ENCODE assay signal across 13 cellular contexts in the genomic region with DNA sequence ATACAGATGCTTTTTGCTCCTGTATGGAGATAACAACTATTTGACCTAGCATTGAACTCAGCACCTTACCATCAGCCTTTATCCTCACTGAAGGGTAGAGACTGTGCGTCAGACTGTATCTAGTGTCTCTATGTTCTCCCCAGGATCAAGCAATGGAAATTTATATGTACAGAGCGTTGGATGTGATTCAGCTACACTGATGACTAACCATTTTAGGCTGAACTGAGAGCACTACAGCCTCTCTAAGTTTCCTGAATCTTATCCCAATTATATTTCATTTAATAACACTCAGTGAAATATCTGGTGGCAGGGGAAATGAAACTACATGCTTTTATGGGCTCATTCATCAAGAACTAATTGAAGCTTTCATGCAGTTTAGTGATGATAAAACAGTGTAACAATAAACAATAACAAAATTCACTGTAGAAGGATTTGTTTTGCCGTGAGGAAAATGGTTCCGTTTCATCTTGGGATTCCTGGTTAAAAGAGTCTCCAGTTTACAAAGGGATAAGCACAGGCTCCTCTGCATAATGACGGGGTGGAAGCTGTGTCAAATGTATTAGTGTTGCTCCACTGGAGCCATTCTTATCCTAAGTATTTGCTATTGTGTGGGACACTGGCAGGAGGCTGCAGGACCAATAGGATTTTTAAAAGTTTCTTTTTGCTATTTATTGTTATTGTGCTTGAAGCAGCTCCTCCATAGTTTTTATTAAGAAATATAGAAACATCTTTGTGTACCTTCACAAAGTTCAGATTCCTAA.
A peak's percentile ranks its signal among the peaks of the same experiment; 100 is the strongest.
DNase-seq lines count a peak whose midpoint lies in the region; ATAC-seq and TF ChIP-seq lines count a peak whose summit lies in the region.
"Had no signal": no experiment of that assay in that cellular context is flagged by ENCODE, and none has a peak within 500 bp of the region (broad histone marks: within the 10 kb centered on the region; RNA-seq: fewer than 3 reads in every experiment).

No MANE protein-coding gene starts in this region.

- no peak overlapping the region for H3K4me3 Mint-ChIP-seq in immature natural killer cell
- H3K4me3 Mint-ChIP-seq: effector memory CD8-positive, alpha-beta T cell had no signal

- WGBS in smooth muscle cell (ENCODE audit: low lambda C conversion rate) = 46% methylated on average over 5 of the region's 5 CpGs

- H3K4me1 ChIP-seq in HUES6 (ENCODE audit: control insufficient read depth, insufficient read depth, low read length) (peaks cover 20% of the 10 kb centered on the region), smooth muscle cell (ENCODE audit: low read depth) (peaks cover 24% of the 10 kb centered on the region)
- H3K4me1 ChIP-seq: testis had no signal

- no peaks in the 10 kb centered on the region for H3K27me3 Mint-ChIP-seq in immature natural killer cell (ENCODE audit: low read depth in 3 of 3)
- H3K27me3 Mint-ChIP-seq: effector memory CD8-positive, alpha-beta T cell had no signal

- H3K4me3 ChIP-seq in HUES6 (ENCODE audit: low read depth, low read length) (no peak overlapping the region), fibroblast of villous mesenchyme (ENCODE audit: low read depth, low read length) (no peak overlapping the region), smooth muscle cell (peak overlapping the region; percentile 23)
- H3K4me3 ChIP-seq: mucosa of descending colon, testis had no signal

- no peaks in the 10 kb centered on the region for H3K36me3 ChIP-seq in HUES6 (ENCODE audit: control insufficient read depth, insufficient read depth, low read length)
- no peaks in the 10 kb centered on the region for H3K36me3 ChIP-seq in smooth muscle cell (ENCODE audit: low read depth)

- no peak overlapping the region for H3K27ac Mint-ChIP-seq in immature natural killer cell
- H3K27ac Mint-ChIP-seq: effector memory CD8-positive, alpha-beta T cell had no signal

- no peaks in the 10 kb centered on the region for H3K27me3 ChIP-seq in HUES6 (ENCODE audit: control insufficient read depth, insufficient read depth, low read length)
- H3K27me3 ChIP-seq in smooth muscle cell (ENCODE audit: low read depth) = no peaks in the 10 kb centered on the region
- H3K27me3 ChIP-seq: testis had no signal

- H3K4me1 Mint-ChIP-seq in immature natural killer cell = no peaks in the 10 kb centered on the region

- H3K27ac ChIP-seq in HUES6 (ENCODE audit: low read depth, low read length) (0 out of 2 replicates have a peak overlapping the region, but pooled peaks have one; percentile 8), smooth muscle cell (ENCODE audit: low read depth) (peak overlapping the region; percentile 13)
- H3K27ac ChIP-seq: testis had no signal

- ATAC-seq in SK-N-SH treated with all-trans-retinoic acid at 6 μM for 48 hours = peak; percentile 99
- ATAC-seq: effector memory CD8-positive, alpha-beta T cell; mucosa of descending colon had no signal

- no peak overlapping the region for H3K9ac ChIP-seq in HUES6 (ENCODE audit: low read length)
- H3K9ac ChIP-seq in smooth muscle cell (ENCODE audit: low read depth) = no peak overlapping the region

- H3K4me2 ChIP-seq in smooth muscle cell = peak overlapping the region; percentile 45

- TF ChIP-seq CTCF in fibroblast of villous mesenchyme (IDR thresholded peaks at IDR 0.05; ENCODE audit: insufficient read depth, low read depth, low read length) (no peak), smooth muscle cell (IDR thresholded peaks at IDR 0.05; ENCODE audit: borderline replicate concordance, insufficient read depth, poor library complexity, severe bottlenecking) (no peak)

- H4K20me1 ChIP-seq in smooth muscle cell (ENCODE audit: low read depth) = no peaks in the 10 kb centered on the region

- peak; percentile 0 for DNase-seq in fibroblast of villous mesenchyme (ENCODE audit: low read depth)
- DNase-seq in smooth muscle cell (lab: John Stamatoyannopoulos, UW; ENCODE audit: unreplicated experiment) = no peak
- no peak for DNase-seq in activated effector memory CD4-positive, alpha-beta T cell treated with Interleukin-2 at 50 U/mL for 16 hours
- DNase-seq in effector CD4-positive, alpha-beta T cell = no peak
- DNase-seq in immature natural killer cell = no peak
- DNase-seq: activated CD8-positive, alpha-beta memory T cell treated with anti-CD3 and anti-CD28 coated beads, Interleukin-2, amount 50 U/mL, for 4 hours; amniotic stem cell; effector memory CD8-positive, alpha-beta T cell; mucosa of descending colon; Right ventricle myocardium superior; testis had no signal

- H3K9me3 Mint-ChIP-seq in immature natural killer cell = peaks cover 0 to 17% (median 5%) of the 10 kb centered on the region in 6 donors

- H3K9me3 ChIP-seq in HUES6 (ENCODE audit: control insufficient read depth, insufficient read depth, low read depth, low read length) (no peaks in the 10 kb centered on the region), smooth muscle cell (replicated peaks; ENCODE audit: low read depth) (no peaks in the 10 kb centered on the region)
- H3K9me3 ChIP-seq: mucosa of descending colon, testis had no signal

- H2AFZ ChIP-seq in smooth muscle cell (ENCODE audit: low read depth) = peak overlapping the region; percentile 84

- H3K36me3 Mint-ChIP-seq in immature natural killer cell = no peaks in the 10 kb centered on the region

- H3K79me2 ChIP-seq in smooth muscle cell (ENCODE audit: low read depth) = no peaks in the 10 kb centered on the region

- no peaks in the 10 kb centered on the region for H3F3A ChIP-seq in smooth muscle cell (ENCODE audit: low read depth)

TF ChIP-seq in SK-N-SH treated with all-trans-retinoic acid at 6 μM for 48 hours, 23 proteins besides CTCF, POLR2A, EP300 and RAD21:
- TF ChIP-seq ISL1 (CRISPR knock-in tag; IDR thresholded peaks at IDR 0.05) = peak; percentile 62; the same call in 1 of the 2 replicates
- peak; percentile 19; the same call in 1 of the 2 replicates for TF ChIP-seq TOX (CRISPR knock-in tag; IDR thresholded peaks at IDR 0.05; ENCODE audit: borderline replicate concordance)
- TF ChIP-seq ZC3H10 (CRISPR knock-in tag; IDR thresholded peaks at IDR 0.05) = peak; percentile 66; the same call in 1 of the 2 replicates
- TF ChIP-seq ZFP3 (CRISPR knock-in tag; IDR thresholded peaks at IDR 0.05) = no peak
TF ChIP-seq in SK-N-SH treated with all-trans-retinoic acid at 6 μM for 48 hours: peak in this region for 3.
